Comparison of ENCODE assay signal across 20 cellular contexts in genomic region chr6:138036111-138036510, GRCh38.
DNase-seq lines count a peak whose midpoint lies in the region; ATAC-seq, FAIRE-seq and TF ChIP-seq lines count a peak whose summit lies in the region.
"Had no signal": no experiment of that assay in that cellular context is flagged by ENCODE, and none has a peak within 500 bp of the region (broad histone marks: within the 10 kb centered on the region; RNA-seq: fewer than 3 reads in every experiment).

No MANE protein-coding gene starts in this region.

- POLR2A ChIA-PET in PC-3 (lab: Charles Lee; ENCODE audit: unreplicated experiment): no interaction called here

- H3K27ac Mint-ChIP-seq in progenitor cell of endocrine pancreas: no peak overlapping the region
- H3K27ac Mint-ChIP-seq: activated naive CD4-positive, alpha-beta T cell treated with anti-CD3 and anti-CD28 coated beads, Interleukin-2, amount 10 ng/mL, durations not matched to agents 7 days and 5 days; CD4-positive, alpha-beta memory T cell; mesothelial cell of epicardium had no signal

- FAIRE-seq in small intestine (lab: Jason Lieb, UNC) (no peak), kidney (lab: Jason Lieb, UNC) (no peak)
- FAIRE-seq: islet of Langerhans had no signal

- WGBS in esophagus, 2 donors: 48 to 49% methylated on average over 5 of the region's 5 CpGs
- WGBS in small intestine, 3 donors: 14 to 61% (median 48%) methylated on average over 5 of the region's 5 CpGs

- H3K9me2 ChIP-seq in PC-3 (replicated peaks; ENCODE audit: low read length): no peaks in the 10 kb centered on the region

- H3K9me3 ChIP-seq in PC-3 (ENCODE audit: low read length) (no peaks in the 10 kb centered on the region), esophagus (ENCODE audit: control insufficient read depth in 2 of 2, insufficient read depth in 1 of 2, low read depth in 1 of 2, low read length in 1 of 2) (no peaks in the 10 kb centered on the region), small intestine (ENCODE audit: control insufficient read depth, low read depth) (no peaks in the 10 kb centered on the region), kidney (ENCODE audit: control insufficient read depth in 1 of 2, low read length in 2 of 2) (no peaks in the 10 kb centered on the region)
- H3K9me3 ChIP-seq: heart right ventricle had no signal

- CTCF ChIA-PET in PC-3 (lab: Charles Lee): no interaction called here

- H3K9ac ChIP-seq in PC-3 (ENCODE audit: low read length) (peak overlapping the region; percentile 78), kidney (ENCODE audit: low read length in 2 of 2) (no peak overlapping the region)
- H3K9ac ChIP-seq: KMS-11 had no signal

- no peaks in the 10 kb centered on the region for H3K79me2 ChIP-seq in PC-3 (ENCODE audit: low read length)

- H3K36me3 Mint-ChIP-seq in progenitor cell of endocrine pancreas (ENCODE audit: insufficient read depth): no peaks in the 10 kb centered on the region
- H3K36me3 Mint-ChIP-seq: activated naive CD4-positive, alpha-beta T cell treated with anti-CD3 and anti-CD28 coated beads, Interleukin-2, amount 10 ng/mL, durations not matched to agents 7 days and 5 days; CD4-positive, alpha-beta memory T cell; mesothelial cell of epicardium had no signal

- H3K4me3 Mint-ChIP-seq in progenitor cell of endocrine pancreas (ENCODE audit: low read depth): no peak overlapping the region
- H3K4me3 Mint-ChIP-seq: activated naive CD4-positive, alpha-beta T cell treated with anti-CD3 and anti-CD28 coated beads, Interleukin-2, amount 10 ng/mL, durations not matched to agents 7 days and 5 days; activated T-cell treated with anti-CD3 and anti-CD28 coated beads, Interleukin-2, amount 50 U/mL, for 4 hours; CD4-positive, alpha-beta memory T cell; mesothelial cell of epicardium had no signal

- no peaks in the 10 kb centered on the region for H3K27me3 ChIP-seq in H7 (ENCODE audit: control insufficient read depth, insufficient read depth, low read length)
- H3K27me3 ChIP-seq in PC-3 (ENCODE audit: low read length): no peaks in the 10 kb centered on the region
- no peaks in the 10 kb centered on the region for H3K27me3 ChIP-seq in esophagus (ENCODE audit: control insufficient read depth in 1 of 2, insufficient read depth in 2 of 2, low read length in 2 of 2)
- no peaks in the 10 kb centered on the region for H3K27me3 ChIP-seq in small intestine (ENCODE audit: control insufficient read depth in 2 of 2, insufficient read depth in 2 of 2, low read length in 2 of 2)
- H3K27me3 ChIP-seq: heart right ventricle had no signal

- ATAC-seq in PC-3: peak; percentile 78
- ATAC-seq: activated CD4-positive, CD25-positive, alpha-beta regulatory T cell treated with anti-CD3 and anti-CD28 coated beads, Interleukin-2, amount 50 U/mL, for 24 hours; activated T-cell treated with anti-CD3 and anti-CD28 coated beads, Interleukin-2, amount 50 U/mL, for 4 hours; heart right ventricle had no signal

- no peak overlapping the region for H2AFZ ChIP-seq in PC-3 (ENCODE audit: low read length)

- peaks cover 29% of the 10 kb centered on the region for H3K4me1 ChIP-seq in PC-3 (ENCODE audit: insufficient read depth, low read length)
- H3K4me1 ChIP-seq in esophagus (ENCODE audit: control insufficient read depth in 2 of 2, insufficient read depth in 2 of 2, low read length in 1 of 2): peaks cover 0 to 16% of the 10 kb centered on the region in 2 donors
- H3K4me1 ChIP-seq in small intestine (ENCODE audit: control insufficient read depth in 2 of 2, insufficient read depth in 1 of 2, low read depth in 1 of 2, low read length in 1 of 2): no peaks in the 10 kb centered on the region
- H3K4me1 ChIP-seq in kidney (ENCODE audit: control insufficient read depth in 1 of 2, insufficient read depth in 1 of 2, low read depth in 1 of 2, low read length in 2 of 2): no peaks in the 10 kb centered on the region

- H4K20me1 ChIP-seq in PC-3 (ENCODE audit: low read length): no peaks in the 10 kb centered on the region

- H3K4me3 ChIP-seq in H7 (ENCODE audit: insufficient read depth, low read depth, low read length) (no peak overlapping the region), PC-3 (ENCODE audit: low read length) (no peak overlapping the region), esophagus (ENCODE audit: low read depth in 1 of 2, low read length in 2 of 2) (no peak overlapping the region), small intestine (ENCODE audit: low read depth in 1 of 2, low read length in 2 of 2) (no peak overlapping the region), kidney (ENCODE audit: low read length in 2 of 2) (no peak overlapping the region)
- H3K4me3 ChIP-seq: heart right ventricle had no signal

- H3F3A ChIP-seq in PC-3 (ENCODE audit: low read length, unreplicated experiment): no peaks in the 10 kb centered on the region

- H3K36me3 ChIP-seq in H7 (replicated peaks; ENCODE audit: control insufficient read depth, insufficient read depth, low read length): no peaks in the 10 kb centered on the region
- H3K36me3 ChIP-seq in PC-3 (ENCODE audit: low read depth, low read length): no peaks in the 10 kb centered on the region
- H3K36me3 ChIP-seq in esophagus (ENCODE audit: control insufficient read depth in 2 of 2, insufficient read depth in 2 of 2, low read length in 1 of 2): no peaks in the 10 kb centered on the region
- H3K36me3 ChIP-seq in small intestine (ENCODE audit: control insufficient read depth in 2 of 2, insufficient read depth in 2 of 2, low read length in 2 of 2): no peaks in the 10 kb centered on the region
- no peaks in the 10 kb centered on the region for H3K36me3 ChIP-seq in kidney (ENCODE audit: control insufficient read depth in 1 of 2, insufficient read depth in 2 of 2, low read length in 2 of 2)
- H3K36me3 ChIP-seq: heart right ventricle had no signal

- no peaks in the 10 kb centered on the region for H3K27me3 Mint-ChIP-seq in progenitor cell of endocrine pancreas

- DNase-seq in H7 (peak; percentile 34), PC-3 (peak; percentile 81), small intestine (peak; percentile 73), kidney (no peak), NCI-H2196 (lab: John Stamatoyannopoulos, UW; ENCODE audit: unreplicated experiment) (no peak), progenitor cell of endocrine pancreas (ENCODE audit: low spot score, unreplicated experiment) (no peak)
- DNase-seq: activated naive CD4-positive, alpha-beta T cell treated with anti-CD3 and anti-CD28 coated beads, Interleukin-2, amount 10 ng/mL, durations not matched to agents 7 days and 5 days; activated T-cell treated with anti-CD3 and anti-CD28 coated beads, Interleukin-2, amount 50 U/mL, for 4 hours; aorta; CD4-positive, alpha-beta memory T cell; effector memory CD4-positive, alpha-beta T cell; heart right ventricle; NCI-H1092 treated with DMSO at 0.1 percent for 48 hours; NCI-H2107; NCI-H526 had no signal

- peaks cover 3% of the 10 kb centered on the region for H3K4me1 Mint-ChIP-seq in progenitor cell of endocrine pancreas (ENCODE audit: low read depth)
- H3K4me1 Mint-ChIP-seq: activated naive CD4-positive, alpha-beta T cell treated with anti-CD3 and anti-CD28 coated beads, Interleukin-2, amount 10 ng/mL, durations not matched to agents 7 days and 5 days; CD4-positive, alpha-beta memory T cell had no signal

- H3K4me2 ChIP-seq in PC-3 (ENCODE audit: low read length): peak overlapping the region; percentile 68
- H3K4me2 ChIP-seq: KMS-11 had no signal

- peak; percentile 25; the same call in 1 of the 2 replicates for TF ChIP-seq CTCF in PC-3 (conservative IDR thresholded peaks at IDR 0.05; ENCODE audit: low read depth, low read length)
- no peak for TF ChIP-seq CTCF in kidney (IDR thresholded peaks at IDR 0.05; ENCODE audit: borderline replicate concordance, extremely low read depth, insufficient read depth)
- no peak for TF ChIP-seq CTCF in progenitor cell of endocrine pancreas (IDR thresholded peaks at IDR 0.05; ENCODE audit: unreplicated experiment)

- intact Hi-C loops in PC-3 (cut with micrococcal nuclease) (loop anchor here (2.0 kb wide), 1 partner anchor 69 kb away; no protein-coding TSS in a partner anchor), kidney (cut with DNase I) (no loop called here)

- no TSS peak for BruUV-seq in PC-3 (replicated peaks; lab: Mats Ljungman, UMichigan)

- H3K9me3 Mint-ChIP-seq in progenitor cell of endocrine pancreas (ENCODE audit: low read depth): no peaks in the 10 kb centered on the region
- H3K9me3 Mint-ChIP-seq: activated naive CD4-positive, alpha-beta T cell treated with anti-CD3 and anti-CD28 coated beads, Interleukin-2, amount 10 ng/mL, durations not matched to agents 7 days and 5 days; activated T-cell treated with anti-CD3 and anti-CD28 coated beads, Interleukin-2, amount 50 U/mL, for 4 hours; CD4-positive, alpha-beta memory T cell; mesothelial cell of epicardium had no signal

- peak overlapping the region; percentile 97 for H3K27ac ChIP-seq in PC-3 (ENCODE audit: low read length)
- peak overlapping the region; percentile 92 to 93 for H3K27ac ChIP-seq in esophagus (ENCODE audit: low read depth in 2 of 2, low read length in 1 of 2)
- no peak overlapping the region for H3K27ac ChIP-seq in small intestine (ENCODE audit: low read depth in 1 of 2, low read length in 1 of 2)
- no peak overlapping the region for H3K27ac ChIP-seq in kidney (ENCODE audit: low read depth in 2 of 2, low read length in 2 of 2)
- H3K27ac ChIP-seq: heart right ventricle, KMS-11 had no signal

Comparison
In these comparisons a context has a peak if more than half of its experiments do, and no peak if none do; other contexts are left out.
1. DNase-seq: peak in H7 (single experiment), PC-3 (single experiment) and small intestine (single experiment); none in kidney (single experiment), NCI-H2196 (single experiment) and progenitor cell of endocrine pancreas (single experiment).
2. H3K27ac ChIP-seq: peak in PC-3 (single experiment) and esophagus (2 of 2); none in small intestine (0 of 2) and kidney (0 of 2).